ENCODE assay signal across 16 cellular contexts in the genomic region with DNA sequence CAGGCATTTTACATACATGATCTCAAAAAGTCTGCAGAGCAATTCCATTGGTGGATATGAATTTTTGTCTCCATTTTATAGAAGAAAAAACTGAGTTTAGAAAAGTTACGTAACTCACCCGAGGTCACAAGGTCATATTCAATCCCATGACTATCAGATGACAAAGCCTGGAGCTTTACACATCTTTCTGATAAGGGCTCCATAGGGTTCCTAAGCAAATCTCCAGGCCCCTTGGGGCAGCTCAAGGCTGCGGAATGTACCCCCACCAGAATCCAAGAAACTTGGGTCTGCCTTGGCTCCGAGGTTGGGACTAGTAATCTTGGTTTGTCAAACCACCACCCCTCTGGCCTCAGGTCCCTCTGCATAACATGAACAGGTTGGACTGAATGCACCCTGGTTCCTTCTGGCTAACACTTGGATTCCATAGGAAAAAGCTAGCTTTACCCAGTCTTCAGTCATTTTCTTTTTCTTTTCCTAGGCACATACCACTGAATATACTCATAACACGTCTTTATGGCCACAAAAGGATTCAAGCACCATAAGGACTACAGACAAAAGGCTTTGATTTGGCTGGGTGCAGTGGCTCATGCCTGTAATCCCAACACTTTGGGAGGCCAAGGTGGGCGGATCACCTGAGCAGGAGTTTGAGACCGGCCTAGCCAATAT. TPM values are rescaled to one million over a fixed set of nuclear protein-coding genes. Genes with fewer than 3 reads are reported as not detected.
DNase-seq lines count a peak whose midpoint lies in the region; TF ChIP-seq lines count a peak whose summit lies in the region.
"Had no signal": no experiment of that assay in that cellular context is flagged by ENCODE, and none has a peak within 500 bp of the region (broad histone marks: within the 10 kb centered on the region; RNA-seq: fewer than 3 reads in every experiment).

No MANE protein-coding gene starts in this region.

- H3K27me3 Mint-ChIP-seq in chondrocyte (ENCODE audit: low read depth) (no peaks in the 10 kb centered on the region), osteocyte (ENCODE audit: unreplicated experiment) (no peaks in the 10 kb centered on the region), glutamatergic neuron (ENCODE audit: unreplicated experiment) (no peaks in the 10 kb centered on the region)

- peak; percentile 65 for DNase-seq in ELF-1 (ENCODE audit: low read depth, low spot score)
- DNase-seq in RPMI7951 (ENCODE audit: low read depth): peak; percentile 16
- no peak for DNase-seq in chondrocyte (ENCODE audit: low spot score)
- no peak for DNase-seq in osteocyte (ENCODE audit: extremely low spot score, unreplicated experiment)
- no peak for DNase-seq in glutamatergic neuron
- DNase-seq in NCI-H2081 treated with DMSO at 0.1 percent for 48 hours (lab: John Stamatoyannopoulos, UW): no peak
- DNase-seq in NCI-H446 treated with DMSO at 0.1 percent for 48 hours (lab: John Stamatoyannopoulos, UW): no peak
- DNase-seq: activated CD4-positive, alpha-beta T cell treated with anti-CD3 and anti-CD28 coated beads, Interleukin-2, amount 50 U/mL, for 4 hours; body of pancreas; Calu3; kidney; NCI-H1417; NCI-H510A treated with DMSO at 0.1 percent for 48 hours; right cardiac atrium; stimulated activated CD4-positive, alpha-beta T cell treated with anti-CD3 and anti-CD28 coated beads, Interleukin-4, amount 100 ng/mL, for 1 hour; T-helper 9 cell had no signal

- TF ChIP-seq CTCF in chondrocyte (IDR thresholded peaks at IDR 0.05) (no peak), osteocyte (IDR thresholded peaks at IDR 0.05) (no peak), glutamatergic neuron (IDR thresholded peaks at IDR 0.05; ENCODE audit: partially characterized antibody, unreplicated experiment) (no peak)

- no peaks in the 10 kb centered on the region for H3K9me3 Mint-ChIP-seq in chondrocyte (ENCODE audit: low read depth)
- no peaks in the 10 kb centered on the region for H3K9me3 Mint-ChIP-seq in osteocyte (ENCODE audit: unreplicated experiment)
- no peaks in the 10 kb centered on the region for H3K9me3 Mint-ChIP-seq in glutamatergic neuron (ENCODE audit: unreplicated experiment)

- H3K27ac Mint-ChIP-seq in chondrocyte (ENCODE audit: unreplicated experiment) (peak overlapping the region; percentile 73), osteocyte (ENCODE audit: unreplicated experiment) (peak overlapping the region; percentile 82), glutamatergic neuron (ENCODE audit: unreplicated experiment) (no peak overlapping the region)

- H3K36me3 Mint-ChIP-seq in chondrocyte (ENCODE audit: low read depth) (no peaks in the 10 kb centered on the region), osteocyte (ENCODE audit: unreplicated experiment) (peaks cover 2% of the 10 kb centered on the region), glutamatergic neuron (ENCODE audit: unreplicated experiment) (no peaks in the 10 kb centered on the region)

- H3K4me1 Mint-ChIP-seq in chondrocyte (ENCODE audit: low read depth): peaks cover 47% of the 10 kb centered on the region
- H3K4me1 Mint-ChIP-seq in osteocyte (ENCODE audit: unreplicated experiment): peaks cover 48% of the 10 kb centered on the region
- no peaks in the 10 kb centered on the region for H3K4me1 Mint-ChIP-seq in glutamatergic neuron (ENCODE audit: low read depth, unreplicated experiment)

- no peak overlapping the region for H3K4me3 Mint-ChIP-seq in chondrocyte (ENCODE audit: unreplicated experiment)
- no peak overlapping the region for H3K4me3 Mint-ChIP-seq in osteocyte (ENCODE audit: unreplicated experiment)
- H3K4me3 Mint-ChIP-seq in glutamatergic neuron (ENCODE audit: unreplicated experiment): no peak overlapping the region

RNA-seq across cellular contexts. Expression of a gene that starts 55.5 kb away (rescaled TPM):
- 40.5 and 50.4 TPM in 2 replicates for total RNA-seq in RPMI7951 (2014; rRNA removed; shearing (Covaris generic))
- total RNA-seq in chondrocyte (29.5 to 44.1 TPM (median 44.0 TPM) in 3 replicates), osteocyte (41.1 and 52.7 TPM in 2 replicates), glutamatergic neuron (ENCODE audit: unreplicated experiment) (20.7 TPM)

Comparison
In these comparisons a context has a peak if more than half of its experiments do, and no peak if none do; other contexts are left out.
1. DNase-seq: peak in ELF-1 (single experiment) and RPMI7951 (single experiment); none in chondrocyte (single experiment), osteocyte (single experiment), glutamatergic neuron (single experiment), NCI-H2081 treated with DMSO at 0.1 percent for 48 hours (single experiment) and NCI-H446 treated with DMSO at 0.1 percent for 48 hours (single experiment).